In genomic region chr2:28664120-28664842, GRCh38 we compare ENCODE assay signal across 12 cellular contexts.
DNase-seq lines count a peak whose midpoint lies in the region; ATAC-seq, FAIRE-seq and TF ChIP-seq lines count a peak whose summit lies in the region.
"Had no signal": no experiment of that assay in that cellular context is flagged by ENCODE, and none has a peak within 500 bp of the region (broad histone marks: within the 10 kb centered on the region; RNA-seq: fewer than 3 reads in every experiment).

No MANE protein-coding gene starts in this region.

- TF ChIP-seq POLR2A in breast epithelium (IDR thresholded peaks at IDR 0.05) = no peak

- POLR2A ChIA-PET in naive thymus-derived CD8-positive, alpha-beta T cell (lab: Charles Lee) = interaction anchor here (2.0 kb wide), 1 partner anchor 16 kb away, joined by 8 read pairs; no protein-coding TSS in a partner anchor

- peaks cover 0 to 6% (median 4%) of the 10 kb centered on the region in 4 donors for H3K4me1 Mint-ChIP-seq in naive thymus-derived CD8-positive, alpha-beta T cell
- H3K4me1 Mint-ChIP-seq in activated T-cell treated with anti-CD3 and anti-CD28 coated beads, Interleukin-2, amount 50 U/mL, for 24 hours (ENCODE audit: low read depth) = no peaks in the 10 kb centered on the region
- H3K4me1 Mint-ChIP-seq: activated CD4-positive, alpha-beta memory T cell treated with anti-CD3 and anti-CD28 coated beads, Interleukin-2, amount 10 ng/mL, durations not matched to agents 7 days and 5 days had no signal

- 12 to 51% (median 42%) methylated on average over 22 of the region's 22 CpGs for WGBS in small intestine, 3 donors

- TF ChIP-seq CTCF in breast epithelium (IDR thresholded peaks at IDR 0.05) = no peak

- H3K36me3 ChIP-seq in breast epithelium (no peaks in the 10 kb centered on the region), small intestine (ENCODE audit: control insufficient read depth in 2 of 2, insufficient read depth in 2 of 2, low read length in 2 of 2) (no peaks in the 10 kb centered on the region)

- H3K4me3 Mint-ChIP-seq in naive thymus-derived CD8-positive, alpha-beta T cell = no peak overlapping the region
- no peak overlapping the region for H3K4me3 Mint-ChIP-seq in activated T-cell treated with anti-CD3 and anti-CD28 coated beads, Interleukin-2, amount 50 U/mL, for 24 hours
- H3K4me3 Mint-ChIP-seq: activated CD4-positive, alpha-beta memory T cell treated with anti-CD3 and anti-CD28 coated beads, Interleukin-2, amount 10 ng/mL, durations not matched to agents 7 days and 5 days had no signal

- no peaks in the 10 kb centered on the region for H3K36me3 Mint-ChIP-seq in naive thymus-derived CD8-positive, alpha-beta T cell
- no peaks in the 10 kb centered on the region for H3K36me3 Mint-ChIP-seq in activated T-cell treated with anti-CD3 and anti-CD28 coated beads, Interleukin-2, amount 50 U/mL, for 24 hours (ENCODE audit: low read depth)

- peaks cover 0 to 4% (median 0%) of the 10 kb centered on the region in 9 donors for H3K9me3 Mint-ChIP-seq in naive thymus-derived CD8-positive, alpha-beta T cell
- H3K9me3 Mint-ChIP-seq in activated T-cell treated with anti-CD3 and anti-CD28 coated beads, Interleukin-2, amount 50 U/mL, for 24 hours = peaks cover under 1% of the 10 kb centered on the region

- DNase-seq in NCI-H345 (lab: John Stamatoyannopoulos, UW) (peak; percentile 86), breast epithelium (ENCODE audit: low spot score in 2 of 2) (peak in 1 of 2 donors; percentile 63), islet precursor cell (peak; percentile 92), small intestine (peak; percentile 92), COR-L47 (lab: John Stamatoyannopoulos, UW) (no peak), medulla oblongata (ENCODE audit: extremely low spot score) (no peak)
- DNase-seq in naive thymus-derived CD8-positive, alpha-beta T cell = no peak
- DNase-seq in activated T-cell treated with anti-CD3 and anti-CD28 coated beads, Interleukin-2, amount 50 U/mL, for 24 hours = no peak
- DNase-seq: activated CD4-positive, alpha-beta memory T cell treated with anti-CD3 and anti-CD28 coated beads, Interleukin-2, amount 10 ng/mL, durations not matched to agents 7 days and 5 days; mesendoderm; NCI-H526 had no signal

- peak overlapping the region in 2 of 10 donors; percentile 15 to 31 for H3K27ac Mint-ChIP-seq in naive thymus-derived CD8-positive, alpha-beta T cell
- H3K27ac Mint-ChIP-seq in activated T-cell treated with anti-CD3 and anti-CD28 coated beads, Interleukin-2, amount 50 U/mL, for 24 hours = no peak overlapping the region
- H3K27ac Mint-ChIP-seq: activated CD4-positive, alpha-beta memory T cell treated with anti-CD3 and anti-CD28 coated beads, Interleukin-2, amount 10 ng/mL, durations not matched to agents 7 days and 5 days had no signal

- H3K27ac ChIP-seq in breast epithelium (peak overlapping the region; percentile 78 to 83), small intestine (ENCODE audit: low read depth in 1 of 2, low read length in 1 of 2) (peak overlapping the region; percentile 6 to 68)

- no peak for FAIRE-seq in small intestine (lab: Jason Lieb, UNC)
- FAIRE-seq: G401.6 had no signal

- intact Hi-C loops in breast epithelium (cut with DNase I; ENCODE audit: low total_unique reads) = no loop called here

- H3K4me1 ChIP-seq in breast epithelium (peaks cover 0 to 19% of the 10 kb centered on the region in 2 donors), small intestine (ENCODE audit: control insufficient read depth in 2 of 2, insufficient read depth in 1 of 2, low read depth in 1 of 2, low read length in 1 of 2) (peaks cover 2 to 34% of the 10 kb centered on the region in 2 donors)

- H3K27me3 ChIP-seq in breast epithelium (no peaks in the 10 kb centered on the region), small intestine (ENCODE audit: control insufficient read depth in 2 of 2, insufficient read depth in 2 of 2, low read length in 2 of 2) (no peaks in the 10 kb centered on the region)

- no peaks in the 10 kb centered on the region for H3K27me3 Mint-ChIP-seq in naive thymus-derived CD8-positive, alpha-beta T cell
- H3K27me3 Mint-ChIP-seq in activated T-cell treated with anti-CD3 and anti-CD28 coated beads, Interleukin-2, amount 50 U/mL, for 24 hours = no peaks in the 10 kb centered on the region
- H3K27me3 Mint-ChIP-seq: activated CD4-positive, alpha-beta memory T cell treated with anti-CD3 and anti-CD28 coated beads, Interleukin-2, amount 10 ng/mL, durations not matched to agents 7 days and 5 days had no signal

- no peak for ATAC-seq in naive thymus-derived CD8-positive, alpha-beta T cell

- H3K9me3 ChIP-seq in breast epithelium (no peaks in the 10 kb centered on the region), small intestine (ENCODE audit: control insufficient read depth, low read depth) (no peaks in the 10 kb centered on the region)

- H3K4me3 ChIP-seq in breast epithelium = no peak overlapping the region
- H3K4me3 ChIP-seq in small intestine (ENCODE audit: low read depth in 1 of 2, low read length in 2 of 2) = no peak overlapping the region

Comparison
In these comparisons a context has a peak if more than half of its experiments do, and no peak if none do; other contexts are left out.
1. DNase-seq: peak in NCI-H345 (single experiment), islet precursor cell (single experiment) and small intestine (single experiment); none in COR-L47 (single experiment), medulla oblongata (single experiment), naive thymus-derived CD8-positive, alpha-beta T cell (0 of 10) and activated T-cell treated with anti-CD3 and anti-CD28 coated beads, Interleukin-2, amount 50 U/mL, for 24 hours (single experiment).